1 cellular context compared by ENCODE assay signal in genomic region chr1:153510984-153511410, GRCh38.
TF ChIP-seq lines count a peak whose summit lies in the region.

No MANE protein-coding gene starts in this region.

TF ChIP-seq in IMR-90, 13 proteins besides CTCF, POLR2A, EP300 and RAD21 (continued from another document):
- TF ChIP-seq ELK1 (IDR thresholded peaks at IDR 0.05; ENCODE audit: borderline replicate concordance, low read depth, low read length): no peak
- TF ChIP-seq MAFK (IDR thresholded peaks at IDR 0.05; ENCODE audit: low read depth, low read length): no peak
- peak; percentile 92 for TF ChIP-seq SMC3 (IDR thresholded peaks at IDR 0.05; ENCODE audit: low read depth, low read length)
- no peak for TF ChIP-seq MAZ (IDR thresholded peaks at IDR 0.05; ENCODE audit: borderline replicate concordance, low read depth, low read length)
- TF ChIP-seq USF2 (IDR thresholded peaks at IDR 0.05; ENCODE audit: low read depth, low read length): peak; percentile 70
- no peak for TF ChIP-seq NFE2L2 (IDR thresholded peaks at IDR 0.05; ENCODE audit: low read depth, low read length)
- no peak for TF ChIP-seq CEBPB (IDR thresholded peaks at IDR 0.05; ENCODE audit: low read depth, low read length)
- TF ChIP-seq CHD1 (IDR thresholded peaks at IDR 0.05; ENCODE audit: low read depth, low read length): no peak
TF ChIP-seq in IMR-90: peak in this region for 4.
